1 cellular context compared by ENCODE assay signal in the genomic region with DNA sequence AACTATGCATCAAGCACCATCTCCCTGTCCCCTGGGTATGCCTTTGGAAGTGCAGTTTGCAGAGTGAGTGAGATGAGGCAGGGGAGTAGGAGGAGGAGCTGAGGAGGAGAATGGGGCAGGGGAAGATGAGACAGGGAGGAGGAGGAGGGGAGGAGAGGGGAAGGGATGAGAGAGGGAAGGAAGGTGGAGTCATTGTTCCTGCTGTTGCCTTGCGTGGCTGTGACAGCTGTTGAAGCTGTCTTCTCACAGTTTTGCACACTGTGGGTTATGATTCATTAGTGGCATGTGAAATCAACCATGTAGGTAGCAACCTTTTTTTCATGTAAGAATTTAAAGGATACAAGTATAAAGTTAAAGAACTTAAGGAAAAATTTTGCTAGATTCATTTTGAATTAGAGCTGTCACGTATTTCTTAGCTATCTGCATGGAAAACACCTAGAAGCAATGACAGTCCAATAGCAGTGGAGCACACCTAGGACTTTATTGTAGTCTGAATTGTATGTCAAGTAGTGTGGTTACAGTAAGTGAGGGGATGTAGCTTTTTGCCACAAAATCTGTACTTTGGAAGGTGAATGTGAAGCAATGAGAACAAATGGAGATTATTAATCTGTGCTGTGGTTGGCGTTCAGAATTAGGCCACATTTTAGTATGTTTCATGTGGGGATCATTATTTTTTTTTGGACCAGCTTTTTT.
TF ChIP-seq lines count a peak whose summit lies in the region.

No MANE protein-coding gene starts in this region.

TF ChIP-seq in endothelial cell of umbilical vein, 7 proteins besides CTCF, POLR2A, EP300 and RAD21:
- peak; percentile 46 for TF ChIP-seq FOS (IDR thresholded peaks at IDR 0.05; ENCODE audit: borderline replicate concordance, insufficient read depth, low read length)
- TF ChIP-seq POLR2AphosphoS5 (IDR thresholded peaks at IDR 0.05; ENCODE audit: insufficient read depth, low read depth, low read length): no peak
